Comparison of ENCODE assay signal across 10 cellular contexts in the genomic region with DNA sequence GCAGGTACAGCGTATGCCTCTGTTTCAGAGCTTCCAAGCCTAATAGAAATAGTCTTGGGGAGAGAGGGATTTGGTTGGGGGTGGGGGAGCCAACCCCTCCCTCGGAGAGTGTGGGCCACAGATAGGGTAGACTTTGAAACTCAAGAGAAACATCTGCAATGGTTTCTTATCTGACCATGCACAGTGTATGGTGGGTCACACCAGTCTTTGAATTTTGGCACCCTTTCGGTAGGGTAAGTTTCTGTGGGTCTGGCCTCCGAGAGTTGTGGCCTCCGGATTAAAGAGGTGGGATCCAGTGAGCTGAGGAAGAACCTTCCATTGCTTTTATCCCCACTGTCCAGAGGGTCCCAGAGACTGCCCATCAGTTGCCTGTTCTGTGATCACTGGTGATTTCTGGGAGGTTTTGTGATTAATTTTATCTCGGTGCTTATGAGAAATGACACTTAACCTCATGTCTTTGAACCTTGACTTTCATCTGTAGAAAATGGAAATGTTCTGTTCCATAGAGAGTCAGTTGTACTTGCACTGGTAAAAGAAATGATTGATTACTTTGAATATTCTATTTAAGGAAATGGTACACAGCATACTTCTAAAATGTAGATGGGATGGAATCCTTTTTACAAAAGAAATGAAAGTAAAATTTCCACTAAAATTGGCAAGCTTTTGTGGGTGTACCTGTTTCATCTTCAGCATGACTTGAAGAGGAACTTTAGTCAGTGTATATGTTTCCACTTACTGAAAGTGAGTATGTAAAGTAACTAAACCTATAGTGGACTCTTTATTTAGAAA.
DNase-seq lines count a peak whose midpoint lies in the region; ATAC-seq lines count a peak whose summit lies in the region.
"Had no signal": no experiment of that assay in that cellular context is flagged by ENCODE, and none has a peak within 500 bp of the region (broad histone marks: within the 10 kb centered on the region; RNA-seq: fewer than 3 reads in every experiment).

No MANE protein-coding gene starts in this region.

- peak overlapping the region; percentile 83 to 88 for H3K27ac Mint-ChIP-seq in effector memory CD8-positive, alpha-beta T cell

- no peaks in the 10 kb centered on the region for H3K9me3 Mint-ChIP-seq in effector memory CD8-positive, alpha-beta T cell

- peaks cover 17% of the 10 kb centered on the region for H3K36me3 Mint-ChIP-seq in effector memory CD8-positive, alpha-beta T cell (ENCODE audit: insufficient read depth)

- peak overlapping the region; percentile 70 to 72 for H3K4me3 Mint-ChIP-seq in effector memory CD8-positive, alpha-beta T cell

- H3K27me3 Mint-ChIP-seq in effector memory CD8-positive, alpha-beta T cell = no peaks in the 10 kb centered on the region

- ATAC-seq in GM18502 (IDR thresholded peaks at IDR 0.05; ENCODE audit: poor library complexity, unreplicated experiment) (peak; percentile 58), GM21526 (IDR thresholded peaks at IDR 0.05; ENCODE audit: low FRiP score, unreplicated experiment) (peak; percentile 44), HG03565 (IDR thresholded peaks at IDR 0.05; ENCODE audit: unreplicated experiment) (peak; percentile 43)
- peak; percentile 6 for ATAC-seq in effector memory CD8-positive, alpha-beta T cell (replicated peaks)

- peaks cover 72 to 78% of the 10 kb centered on the region in 2 donors for H3K4me1 Mint-ChIP-seq in effector memory CD8-positive, alpha-beta T cell (ENCODE audit: low read depth in 2 of 2)

- DNase-seq in effector memory CD8-positive, alpha-beta T cell = no peak
- DNase-seq in middle frontal gyrus (ENCODE audit: extremely low spot score, low spot score) (no peak), NCI-H345 treated with DMSO at 0.1 percent for 48 hours (lab: John Stamatoyannopoulos, UW; ENCODE audit: unreplicated experiment) (no peak), superior temporal gyrus (ENCODE audit: extremely low spot score) (no peak), pons (ENCODE audit: low spot score) (no peak)
- DNase-seq: activated CD4-positive, CD25-positive, alpha-beta regulatory T cell treated with anti-CD3 and anti-CD28 coated beads, Interleukin-2, amount 50 U/mL, for 72 hours; NCI-H1092 treated with DMSO at 0.1 percent for 48 hours had no signal

Comparison
In these comparisons a context has a peak if more than half of its experiments do, and no peak if none do; other contexts are left out.
1. ATAC-seq: peak in every context shown above with its lines; median percentile 58 in GM18502; 44 in GM21526; 43 in HG03565; 6 in effector memory CD8-positive, alpha-beta T cell.